In the genomic region with DNA sequence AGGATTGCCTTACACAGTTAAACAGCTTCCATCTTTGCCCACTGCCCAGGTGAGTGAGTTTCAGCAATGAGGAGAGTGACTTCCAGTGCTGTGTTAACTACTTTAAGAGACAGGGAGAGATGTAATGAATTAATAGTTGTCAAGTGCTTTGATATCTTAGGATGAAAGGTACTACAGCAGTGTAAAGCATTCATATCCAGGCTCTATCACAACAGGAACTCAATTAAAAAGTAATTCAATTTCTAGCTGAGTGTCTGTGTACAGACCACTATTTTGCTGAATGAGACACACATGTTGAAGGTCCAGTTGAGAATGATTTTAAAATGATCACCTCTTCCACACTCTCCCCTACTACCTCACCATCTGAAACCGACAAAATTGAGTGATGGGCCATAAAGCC, we compare ENCODE assay signal across 15 cellular contexts.
"Had no signal": no experiment of that assay in that cellular context is flagged by ENCODE, and none has a peak within 500 bp of the region (broad histone marks: within the 10 kb centered on the region; RNA-seq: fewer than 3 reads in every experiment).

No MANE protein-coding gene starts in this region.

- H3K27ac ChIP-seq: ascending aorta, cardiac muscle cell, SJSA1 had no signal

- H3K36me3 ChIP-seq: ascending aorta, cardiac muscle cell, SJSA1 had no signal

- H3K4me1 ChIP-seq: ascending aorta, SJSA1 had no signal

- ATAC-seq: activated CD8-positive, alpha-beta T cell treated with anti-CD3 and anti-CD28 coated beads for 36 hours had no signal

- H3K9me3 ChIP-seq: ascending aorta, SJSA1 had no signal

- DNase-seq: activated CD4-positive, alpha-beta T cell treated with anti-CD3 and anti-CD28 coated beads, Interleukin-2, amount 10 ng/mL, durations not matched to agents 24 days and 14 days; activated CD4-positive, alpha-beta T cell treated with anti-CD3 and anti-CD28 coated beads, Interleukin-2, amount 50 U/mL, for 4 hours; activated CD8-positive, alpha-beta T cell treated with anti-CD3 and anti-CD28 coated beads for 36 hours; activated gamma-delta T cell; activated naive CD4-positive, alpha-beta T cell treated with Interleukin-2 at 50 U/mL for 16 hours; activated naive CD8-positive, alpha-beta T cell treated with anti-CD3 and anti-CD28 coated beads, Interleukin-2, amount 10 ng/mL, durations not matched to agents 7 days and 5 days; activated T-cell treated with anti-CD3 and anti-CD28 coated beads, Interleukin-2, amount 50 U/mL, for 24 hours; NCI-H187; NK-92 treated with Interleukin-12 subunit alpha and Interleukin-12 subunit beta, amount 100 ng/mL, for 24 hours; OCI-M1; RPMI8226; T1000 had no signal

- H3K27me3 ChIP-seq: ascending aorta, cardiac muscle cell, SJSA1 had no signal

- H3K4me3 ChIP-seq: ascending aorta, cardiac muscle cell, SJSA1 had no signal
